ENCODE assay signal across 16 cellular contexts in the genomic region with DNA sequence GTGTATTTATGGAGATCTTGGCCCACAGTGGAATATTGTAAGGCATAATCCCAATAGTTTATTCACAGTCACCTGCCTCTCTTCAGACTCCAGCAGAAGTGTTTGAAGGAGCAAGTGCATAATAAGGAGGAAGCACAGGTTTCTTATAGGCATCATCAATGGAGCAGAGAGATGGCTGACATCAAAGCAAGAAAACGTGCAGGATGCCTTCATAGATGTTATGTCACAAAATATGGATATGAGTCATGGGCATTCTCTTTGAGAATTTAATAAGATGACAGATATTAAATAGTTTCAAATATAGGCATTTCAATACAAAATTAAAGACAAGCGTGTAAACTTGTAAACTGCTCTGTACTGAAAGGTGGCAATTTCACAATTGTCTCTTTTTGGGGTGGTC. TPM values are rescaled to one million over a fixed set of nuclear protein-coding genes. Genes with fewer than 3 reads are reported as not detected.
DNase-seq lines count a peak whose midpoint lies in the region; ATAC-seq, FAIRE-seq and TF ChIP-seq lines count a peak whose summit lies in the region.
"Had no signal": no experiment of that assay in that cellular context is flagged by ENCODE, and none has a peak within 500 bp of the region (broad histone marks: within the 10 kb centered on the region; RNA-seq: fewer than 3 reads in every experiment).

No MANE protein-coding gene starts in this region.

- POLR2A ChIA-PET in A549 (lab: Yijun Ruan, JAX), result no interaction called here

- H3K36me3 ChIP-seq in bronchial epithelial cell (ENCODE audit: control insufficient read depth, insufficient read depth, low read length) (no peaks in the 10 kb centered on the region), Peyer's patch (no peaks in the 10 kb centered on the region)

- no peak for TF ChIP-seq RAD21 in A549 (conservative IDR thresholded peaks at IDR 0.05 in 1 of 2, IDR thresholded peaks at IDR 0.05 in 1 of 2)

- peak overlapping the region; percentile 58 for H3K4me2 ChIP-seq in A549

- FAIRE-seq in A549 (lab: Jason Lieb, UNC), result no peak
- FAIRE-seq in bronchial epithelial cell (lab: Jason Lieb, UNC), result no peak
- FAIRE-seq: GM12892, GM18507, RCC 7860 had no signal

- TF ChIP-seq CTCF in A549 (IDR thresholded peaks at IDR 0.05) (no peak), bronchial epithelial cell (IDR thresholded peaks at IDR 0.05; ENCODE audit: insufficient read depth, low read length, severe bottlenecking) (no peak), fibroblast of pulmonary artery (IDR thresholded peaks at IDR 0.05; ENCODE audit: low read length, missing control alignments) (no peak), Peyer's patch (IDR thresholded peaks at IDR 0.05) (no peak)

- H3K9me3 ChIP-seq in A549 (no peaks in the 10 kb centered on the region), Peyer's patch (no peaks in the 10 kb centered on the region)

- ATAC-seq in A549 (no peak), HG02973 (IDR thresholded peaks at IDR 0.05; ENCODE audit: unreplicated experiment) (no peak)

- no peak for TF ChIP-seq POLR2A in A549 (IDR thresholded peaks at IDR 0.05; ENCODE audit: low read length)
- TF ChIP-seq POLR2A in Peyer's patch (IDR thresholded peaks at IDR 0.05), result no peak

- no peak for TF ChIP-seq EP300 in A549 (IDR thresholded peaks at IDR 0.05)

- no peak overlapping the region for H3K4me3 ChIP-seq in A549
- H3K4me3 ChIP-seq in bronchial epithelial cell (ENCODE audit: low read depth, low read length), result no peak overlapping the region
- H3K4me3 ChIP-seq in fibroblast of pulmonary artery (replicated peaks; ENCODE audit: low read depth, low read length), result no peak overlapping the region
- H3K4me3 ChIP-seq in Peyer's patch, result no peak overlapping the region

- CTCF ChIA-PET in A549 (lab: Yijun Ruan, JAX), result no interaction called here

- H3K4me1 ChIP-seq in A549, result peaks cover 55% of the 10 kb centered on the region
- no peaks in the 10 kb centered on the region for H3K4me1 ChIP-seq in Peyer's patch

- H3K27ac ChIP-seq in A549, result peak overlapping the region; percentile 60 to 71
- H3K27ac ChIP-seq in Peyer's patch, result no peak overlapping the region

- no peak for DNase-seq in A549 (ENCODE audit: low read depth in 1 of 2, low spot score in 1 of 2)
- DNase-seq in HCEC 1CT, result peak; percentile 36
- DNase-seq in bronchial epithelial cell (ENCODE audit: low read depth), result peak; percentile 32
- DNase-seq in fibroblast of pulmonary artery (ENCODE audit: low read depth), result peak; percentile 9
- DNase-seq in SK-N-DZ (ENCODE audit: low spot score), result no peak
- no peak for DNase-seq in Peyer's patch
- DNase-seq: CD4-positive, alpha-beta memory T cell; MM.1S; NCI-H1092 treated with DMSO at 0.1 percent for 48 hours; NCI-H146; NCI-H2029 treated with DMSO at 0.1 percent for 48 hours; SHP77 had no signal

- H3K27me3 ChIP-seq in bronchial epithelial cell (ENCODE audit: control insufficient read depth, insufficient read depth, low read length), result no peaks in the 10 kb centered on the region
- no peaks in the 10 kb centered on the region for H3K27me3 ChIP-seq in Peyer's patch

- WGBS in A549 (ENCODE audit: missing lambda C conversion rate), result 47% methylated on average over 2 of the region's 2 CpGs

TF ChIP-seq in A549, 52 proteins besides CTCF, POLR2A, EP300 and RAD21:
- TF ChIP-seq BHLHE40 (IDR thresholded peaks at IDR 0.05; ENCODE audit: low read depth, low read length), result 0 out of 2 replicates have a peak, but pooled peaks have one; percentile 9
- no peak for TF ChIP-seq POLR2AphosphoS2 (conservative IDR thresholded peaks at IDR 0.05; ENCODE audit: low read length)
- TF ChIP-seq FOSL2 (IDR thresholded peaks at IDR 0.05), result no peak
- peak; percentile 52 for TF ChIP-seq FOSL2 (CRISPR knock-in tag; IDR thresholded peaks at IDR 0.05)

RNA-seq across cellular contexts. Expression of a gene that starts 4.0 kb away (rescaled TPM):
- 127 and 137 TPM in 2 replicates for polyA plus RNA-seq in A549 (2011; rRNA removed)
- 33.7 and 35.9 TPM in 2 replicates for polyA plus RNA-seq in A549 (2012; cell fraction: cytosol; rRNA removed)
- polyA plus RNA-seq in A549 (2012; cell fraction: nucleus; rRNA removed), result 21.6 and 24.5 TPM in 2 replicates
- 56.8 to 62.0 TPM (median 61.7 TPM) in 3 replicates for polyA plus RNA-seq in A549 (2017; fragmentation: RNase III; extraction: RNeasy Plus Mini Kit Qiagen cat#74134 plus additional on column Dnase treatment)
- 137 and 144 TPM in 2 replicates for polyA minus RNA-seq in A549 (2011; rRNA and poly(A)+ RNA removed)
- 217 and 260 TPM in 2 replicates for total RNA-seq in bronchial epithelial cell
- polyA plus RNA-seq in SK-N-DZ (2014; cell fraction: cytosol; rRNA removed), result 36.7 and 41.0 TPM in 2 replicates
- 30.7 and 41.1 TPM in 2 replicates for polyA plus RNA-seq in SK-N-DZ (2014; cell fraction: nucleus; rRNA removed)
- 10 to 100 TPM; 14.9 to 80.6 (median 46.7) TPM for total RNA-seq in Peyer's patch
- total RNA-seq: CD4-positive, alpha-beta memory T cell had no signal
- polyA plus RNA-seq: CD4-positive, alpha-beta memory T cell had no signal

Comparison
In these comparisons a context has a peak if more than half of its experiments do, and no peak if none do; other contexts are left out.
1. DNase-seq: peak in HCEC 1CT (single experiment), bronchial epithelial cell (single experiment) and fibroblast of pulmonary artery (single experiment); none in A549 (0 of 2), SK-N-DZ (single experiment) and Peyer's patch (0 of 3).
2. H3K27ac ChIP-seq: peak in A549 (2 of 2); none in Peyer's patch (0 of 4).